Comparison of ENCODE assay signal across 12 cellular contexts in the genomic region with DNA sequence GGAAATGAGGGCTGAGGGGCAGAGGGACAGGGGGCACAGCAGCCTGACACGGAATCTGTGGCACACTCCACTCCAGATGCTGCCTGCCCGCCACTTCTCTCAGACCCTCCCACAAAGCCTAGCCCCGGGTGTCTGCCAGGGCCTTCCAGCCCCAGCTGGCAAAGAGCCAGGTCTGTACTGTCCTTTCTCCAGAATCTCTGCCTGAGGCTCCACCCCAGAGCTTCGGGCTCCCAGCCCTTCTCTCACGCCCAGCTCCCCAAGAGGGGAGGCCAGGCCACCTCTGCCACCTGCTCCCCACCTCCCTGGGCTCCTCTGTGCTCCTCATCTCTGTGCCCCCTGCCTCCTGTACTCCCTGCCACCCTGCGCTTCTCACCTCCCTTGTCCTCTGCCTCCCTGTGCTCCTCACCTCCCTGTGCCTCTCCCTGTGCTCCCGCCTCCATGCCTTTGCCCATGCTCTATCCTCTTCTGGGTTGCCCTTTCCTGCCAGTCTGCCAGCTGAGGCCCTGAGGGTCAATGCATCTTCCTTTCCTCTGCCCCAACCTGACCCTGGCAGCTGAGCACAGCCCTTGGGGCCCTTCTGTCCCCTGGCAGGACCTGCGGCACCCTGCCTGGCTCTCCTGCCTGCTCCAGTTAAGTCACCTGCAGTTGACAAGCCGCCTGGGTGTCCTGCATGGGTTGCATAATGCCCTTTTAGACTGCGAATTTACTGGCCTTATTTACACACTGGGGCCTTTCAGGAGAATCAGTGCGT. TPM values are rescaled to one million over a fixed set of nuclear protein-coding genes. Genes with fewer than 3 reads are reported as not detected.
DNase-seq lines count a peak whose midpoint lies in the region; ATAC-seq lines count a peak whose summit lies in the region.
"Had no signal": no experiment of that assay in that cellular context is flagged by ENCODE, and none has a peak within 500 bp of the region (broad histone marks: within the 10 kb centered on the region; RNA-seq: fewer than 3 reads in every experiment).

No MANE protein-coding gene starts in this region.

- DNase-seq in HT-29 (ENCODE audit: low spot score) (peak; percentile 12), OCI-M1 (lab: John Stamatoyannopoulos, UW) (peak; percentile 9), glomerular visceral epithelial cell (ENCODE audit: extremely low spot score) (peak; percentile 17), retina (peak; percentile 44), AG08396 (ENCODE audit: low spot score) (no peak)
- no peak for DNase-seq in activated CD8-positive, alpha-beta memory T cell treated with anti-CD3 and anti-CD28 coated beads, Interleukin-2, amount 50 U/mL, for 48 hours
- DNase-seq: activated CD8-positive, alpha-beta memory T cell treated with anti-CD3 and anti-CD28 coated beads, Interleukin-2, amount 50 U/mL, for 4 hours; amniotic stem cell; immature natural killer cell; Kasumi-1; occipital lobe had no signal

- no peak for ATAC-seq in GM21825 (IDR thresholded peaks at IDR 0.05; ENCODE audit: unreplicated experiment)

RNA-seq across cellular contexts. Expression of a gene that starts 36.4 kb away (rescaled TPM):
- total RNA-seq in HT-29 (2014; rRNA removed; shearing (Covaris generic)): not detected in 2 replicates

Comparison
In these comparisons a context has a peak if more than half of its experiments do, and no peak if none do; other contexts are left out.
1. DNase-seq: peak in HT-29 (single experiment), OCI-M1 (single experiment), glomerular visceral epithelial cell (single experiment) and retina (single experiment); none in AG08396 (single experiment) and activated CD8-positive, alpha-beta memory T cell treated with anti-CD3 and anti-CD28 coated beads, Interleukin-2, amount 50 U/mL, for 48 hours (single experiment).